ENCODE assay signal across 28 cellular contexts in genomic region chr1:21853130-21853424, GRCh38. TPM values are rescaled to one million over a fixed set of nuclear protein-coding genes. Genes with fewer than 3 reads are reported as not detected.
"Had no signal": no experiment of that assay in that cellular context is flagged by ENCODE, and none has a peak within 500 bp of the region (broad histone marks: within the 10 kb centered on the region; RNA-seq: fewer than 3 reads in every experiment).

No MANE protein-coding gene starts in this region.

- H3K4me2 ChIP-seq: hepatocyte had no signal

- H3K9ac ChIP-seq: parathyroid adenoma had no signal

- H3K79me2 ChIP-seq: hepatocyte, parathyroid adenoma had no signal

- H3K27ac ChIP-seq: coronary artery, hepatocyte, parathyroid adenoma, prostate gland, right lobe of liver, testis, upper lobe of right lung, vagina had no signal

- H3K4me1 ChIP-seq: parathyroid adenoma, prostate gland, right lobe of liver, testis, upper lobe of right lung, vagina had no signal

- FAIRE-seq: kidney had no signal

- H3K9me3 ChIP-seq: prostate gland, right lobe of liver, spleen, testis, tibial nerve, upper lobe of right lung, vagina had no signal

- ATAC-seq: esophagus mucosa; left cardiac atrium; left ventricle myocardium superior; right lobe of liver; stimulated activated naive CD8-positive, alpha-beta T cell treated with anti-CD3 and anti-CD28 coated beads, Interleukin-15, amount 100 ng/mL, for 72 hours had no signal

- H3K36me3 ChIP-seq: right lobe of liver had no signal

- DNase-seq: effector CD4-positive, alpha-beta T cell; foreskin fibroblast; kidney; left cardiac atrium; left ventricle myocardium superior; mesendoderm; naive B cell; right lobe of liver; spleen; stimulated activated CD4-positive, alpha-beta T cell treated with anti-CD3 and anti-CD28 coated beads, Interleukin-15, amount 100 ng/mL, for 24 hours; stimulated activated CD4-positive, alpha-beta T cell treated with anti-CD3 and anti-CD28 coated beads, Interleukin-1b, Interleukin-23, amount 100 ng/mL, for 48 hours; stimulated activated CD4-positive, alpha-beta T cell treated with anti-CD3 and anti-CD28 coated beads, Interleukin-4, amount 100 ng/mL, for 24 hours; stimulated activated naive B cell treated with anti-CD40 and anti-IgM and Interleukin-4, amounts not matched to agents 10 μg/mL and 1 μg/mL and 100 μg/mL, for 72 hours; stimulated activated naive CD8-positive, alpha-beta T cell treated with anti-CD3 and anti-CD28 coated beads, Interleukin-15, amount 100 ng/mL, for 72 hours; testis; upper lobe of right lung had no signal

- H2AFZ ChIP-seq: hepatocyte, parathyroid adenoma had no signal

- H3K4me3 ChIP-seq: coronary artery, hepatocyte, lung, prostate gland, right lobe of liver, spleen, testis, tibial nerve, upper lobe of right lung, vagina had no signal

- H3K27me3 ChIP-seq: hepatocyte, right lobe of liver, spleen, testis, tibial nerve, upper lobe of right lung, vagina had no signal

RNA-seq across cellular contexts. Expression of gene LDLRAD2, which starts 41.0 kb away (rescaled TPM):
- total RNA-seq: dermis microvascular lymphatic vessel endothelial cell, omental fat pad, renal cortical epithelial cell, right lobe of liver, subcutaneous adipose tissue, vagina had no signal
